In the genomic region with DNA sequence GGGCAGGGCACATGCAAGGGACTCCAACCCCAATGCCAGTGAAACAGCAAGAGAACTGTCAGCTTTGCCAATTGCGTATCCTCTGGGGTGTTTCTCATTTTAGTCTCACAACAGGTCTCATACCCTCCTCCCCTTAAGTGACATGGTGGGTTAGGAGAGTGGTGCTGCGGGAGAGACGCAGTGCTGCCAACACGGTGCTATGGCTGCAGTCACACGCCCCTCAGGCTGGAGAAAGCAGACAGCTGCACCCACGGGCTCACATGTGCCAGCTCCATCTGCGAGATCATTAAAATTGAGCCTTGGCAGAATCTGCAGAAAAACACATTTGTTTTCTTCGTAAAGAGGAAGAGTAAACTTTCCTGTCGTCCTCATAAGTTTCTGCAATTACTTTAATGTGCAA, we compare ENCODE assay signal across 15 cellular contexts.
DNase-seq lines count a peak whose midpoint lies in the region; ATAC-seq and TF ChIP-seq lines count a peak whose summit lies in the region.
"Had no signal": no experiment of that assay in that cellular context is flagged by ENCODE, and none has a peak within 500 bp of the region (broad histone marks: within the 10 kb centered on the region; RNA-seq: fewer than 3 reads in every experiment).

No MANE protein-coding gene starts in this region.

- H3K36me3 ChIP-seq in esophagus muscularis mucosa: no peaks in the 10 kb centered on the region
- H3K36me3 ChIP-seq in skeletal muscle satellite cell (ENCODE audit: insufficient read depth, low read length): no peaks in the 10 kb centered on the region

- intact Hi-C loops in esophagus muscularis mucosa (cut with DNase I): no loop called here

- no peak overlapping the region for H3K27ac ChIP-seq in esophagus muscularis mucosa (replicated peaks in 1 of 4)
- H3K27ac ChIP-seq: 22Rv1 had no signal

- peak; percentile 53 for DNase-seq in DMS 273 (lab: John Stamatoyannopoulos, UW; ENCODE audit: unreplicated experiment)
- no peak for DNase-seq in DMS 273 treated with DMSO at 0.1 percent for 48 hours (lab: John Stamatoyannopoulos, UW)
- DNase-seq in NCI-H2171 treated with DMSO at 0.1 percent for 48 hours (lab: John Stamatoyannopoulos, UW): peak; percentile 67
- peak; percentile 62 for DNase-seq in esophagus muscularis mucosa (ENCODE audit: extremely low spot score)
- DNase-seq in NCI-H2029 treated with DMSO at 0.1 percent for 48 hours (lab: John Stamatoyannopoulos, UW): no peak
- DNase-seq in NCI-H187 (lab: John Stamatoyannopoulos, UW): no peak
- DNase-seq: C1 segment of cervical spinal cord, DMS53, NCI-H1048, NCI-H146, NCI-H82 had no signal

- H3K27me3 ChIP-seq in esophagus muscularis mucosa: no peaks in the 10 kb centered on the region
- no peaks in the 10 kb centered on the region for H3K27me3 ChIP-seq in skeletal muscle satellite cell (ENCODE audit: control insufficient read depth, insufficient read depth, low read length)

- H3K4me3 ChIP-seq in esophagus muscularis mucosa (no peak overlapping the region), skeletal muscle satellite cell (ENCODE audit: low read length) (no peak overlapping the region)
- H3K4me3 ChIP-seq: GM12878 had no signal

- WGBS in esophagus muscularis mucosa: 77% methylated on average over 9 of the region's 9 CpGs

- TF ChIP-seq EP300 in esophagus muscularis mucosa (IDR thresholded peaks at IDR 0.05): no peak

- no peak overlapping the region for H3K9ac ChIP-seq in skeletal muscle satellite cell (ENCODE audit: low read depth, low read length)

- no peak for TF ChIP-seq CTCF in esophagus muscularis mucosa (IDR thresholded peaks at IDR 0.05)

- no peak for ATAC-seq in HG02938 (IDR thresholded peaks at IDR 0.05; ENCODE audit: unreplicated experiment)
- ATAC-seq: GM12878 had no signal

- H3K4me1 ChIP-seq in esophagus muscularis mucosa: peaks cover 0 to 12% (median 9%) of the 10 kb centered on the region in 4 donors
- H3K4me1 ChIP-seq in skeletal muscle satellite cell (ENCODE audit: control insufficient read depth, insufficient read depth, low read length): peaks cover 44% of the 10 kb centered on the region

- H3K9me3 ChIP-seq in esophagus muscularis mucosa (peaks cover 0 to 7% (median 1%) of the 10 kb centered on the region in 4 donors), skeletal muscle satellite cell (replicated peaks; ENCODE audit: low read length) (no peaks in the 10 kb centered on the region)

- peak overlapping the region; percentile 25 for H3K4me2 ChIP-seq in skeletal muscle satellite cell (ENCODE audit: low read length)

- no peak for TF ChIP-seq POLR2A in esophagus muscularis mucosa (IDR thresholded peaks at IDR 0.05; ENCODE audit: low read depth)

Comparison
In these comparisons a context has a peak if more than half of its experiments do, and no peak if none do; other contexts are left out.
1. DNase-seq: peak in DMS 273 (single experiment), NCI-H2171 treated with DMSO at 0.1 percent for 48 hours (single experiment) and esophagus muscularis mucosa (single experiment); none in DMS 273 treated with DMSO at 0.1 percent for 48 hours (single experiment), NCI-H2029 treated with DMSO at 0.1 percent for 48 hours (single experiment) and NCI-H187 (0 of 2).